ENCODE assay signal across 1 cellular context in the genomic region with DNA sequence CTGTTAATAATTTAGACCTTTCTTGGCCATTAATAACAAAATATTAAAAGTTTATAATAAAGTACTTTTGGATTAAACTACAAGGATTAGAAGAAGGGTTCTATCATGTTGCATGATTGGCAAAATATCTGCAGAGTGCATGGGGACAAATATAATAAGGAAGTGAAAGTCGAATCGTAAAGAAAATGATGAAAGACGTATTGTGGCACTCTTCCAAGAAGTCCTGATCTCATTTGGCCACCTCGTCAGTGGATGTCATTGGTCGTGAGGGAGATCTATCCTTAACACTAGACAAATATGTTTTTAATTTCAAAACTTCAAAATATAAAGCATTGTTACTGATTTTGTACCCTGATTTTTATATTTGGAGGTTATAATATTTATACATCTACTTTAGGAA.
A peak's percentile ranks its signal among the peaks of the same experiment; 100 is the strongest.
TF ChIP-seq lines count a peak whose summit lies in the region.

No MANE protein-coding gene starts in this region.

TF ChIP-seq in K562, 482 proteins besides CTCF, POLR2A, EP300 and RAD21 (continued from another document):
- TF ChIP-seq, protein P1, sequence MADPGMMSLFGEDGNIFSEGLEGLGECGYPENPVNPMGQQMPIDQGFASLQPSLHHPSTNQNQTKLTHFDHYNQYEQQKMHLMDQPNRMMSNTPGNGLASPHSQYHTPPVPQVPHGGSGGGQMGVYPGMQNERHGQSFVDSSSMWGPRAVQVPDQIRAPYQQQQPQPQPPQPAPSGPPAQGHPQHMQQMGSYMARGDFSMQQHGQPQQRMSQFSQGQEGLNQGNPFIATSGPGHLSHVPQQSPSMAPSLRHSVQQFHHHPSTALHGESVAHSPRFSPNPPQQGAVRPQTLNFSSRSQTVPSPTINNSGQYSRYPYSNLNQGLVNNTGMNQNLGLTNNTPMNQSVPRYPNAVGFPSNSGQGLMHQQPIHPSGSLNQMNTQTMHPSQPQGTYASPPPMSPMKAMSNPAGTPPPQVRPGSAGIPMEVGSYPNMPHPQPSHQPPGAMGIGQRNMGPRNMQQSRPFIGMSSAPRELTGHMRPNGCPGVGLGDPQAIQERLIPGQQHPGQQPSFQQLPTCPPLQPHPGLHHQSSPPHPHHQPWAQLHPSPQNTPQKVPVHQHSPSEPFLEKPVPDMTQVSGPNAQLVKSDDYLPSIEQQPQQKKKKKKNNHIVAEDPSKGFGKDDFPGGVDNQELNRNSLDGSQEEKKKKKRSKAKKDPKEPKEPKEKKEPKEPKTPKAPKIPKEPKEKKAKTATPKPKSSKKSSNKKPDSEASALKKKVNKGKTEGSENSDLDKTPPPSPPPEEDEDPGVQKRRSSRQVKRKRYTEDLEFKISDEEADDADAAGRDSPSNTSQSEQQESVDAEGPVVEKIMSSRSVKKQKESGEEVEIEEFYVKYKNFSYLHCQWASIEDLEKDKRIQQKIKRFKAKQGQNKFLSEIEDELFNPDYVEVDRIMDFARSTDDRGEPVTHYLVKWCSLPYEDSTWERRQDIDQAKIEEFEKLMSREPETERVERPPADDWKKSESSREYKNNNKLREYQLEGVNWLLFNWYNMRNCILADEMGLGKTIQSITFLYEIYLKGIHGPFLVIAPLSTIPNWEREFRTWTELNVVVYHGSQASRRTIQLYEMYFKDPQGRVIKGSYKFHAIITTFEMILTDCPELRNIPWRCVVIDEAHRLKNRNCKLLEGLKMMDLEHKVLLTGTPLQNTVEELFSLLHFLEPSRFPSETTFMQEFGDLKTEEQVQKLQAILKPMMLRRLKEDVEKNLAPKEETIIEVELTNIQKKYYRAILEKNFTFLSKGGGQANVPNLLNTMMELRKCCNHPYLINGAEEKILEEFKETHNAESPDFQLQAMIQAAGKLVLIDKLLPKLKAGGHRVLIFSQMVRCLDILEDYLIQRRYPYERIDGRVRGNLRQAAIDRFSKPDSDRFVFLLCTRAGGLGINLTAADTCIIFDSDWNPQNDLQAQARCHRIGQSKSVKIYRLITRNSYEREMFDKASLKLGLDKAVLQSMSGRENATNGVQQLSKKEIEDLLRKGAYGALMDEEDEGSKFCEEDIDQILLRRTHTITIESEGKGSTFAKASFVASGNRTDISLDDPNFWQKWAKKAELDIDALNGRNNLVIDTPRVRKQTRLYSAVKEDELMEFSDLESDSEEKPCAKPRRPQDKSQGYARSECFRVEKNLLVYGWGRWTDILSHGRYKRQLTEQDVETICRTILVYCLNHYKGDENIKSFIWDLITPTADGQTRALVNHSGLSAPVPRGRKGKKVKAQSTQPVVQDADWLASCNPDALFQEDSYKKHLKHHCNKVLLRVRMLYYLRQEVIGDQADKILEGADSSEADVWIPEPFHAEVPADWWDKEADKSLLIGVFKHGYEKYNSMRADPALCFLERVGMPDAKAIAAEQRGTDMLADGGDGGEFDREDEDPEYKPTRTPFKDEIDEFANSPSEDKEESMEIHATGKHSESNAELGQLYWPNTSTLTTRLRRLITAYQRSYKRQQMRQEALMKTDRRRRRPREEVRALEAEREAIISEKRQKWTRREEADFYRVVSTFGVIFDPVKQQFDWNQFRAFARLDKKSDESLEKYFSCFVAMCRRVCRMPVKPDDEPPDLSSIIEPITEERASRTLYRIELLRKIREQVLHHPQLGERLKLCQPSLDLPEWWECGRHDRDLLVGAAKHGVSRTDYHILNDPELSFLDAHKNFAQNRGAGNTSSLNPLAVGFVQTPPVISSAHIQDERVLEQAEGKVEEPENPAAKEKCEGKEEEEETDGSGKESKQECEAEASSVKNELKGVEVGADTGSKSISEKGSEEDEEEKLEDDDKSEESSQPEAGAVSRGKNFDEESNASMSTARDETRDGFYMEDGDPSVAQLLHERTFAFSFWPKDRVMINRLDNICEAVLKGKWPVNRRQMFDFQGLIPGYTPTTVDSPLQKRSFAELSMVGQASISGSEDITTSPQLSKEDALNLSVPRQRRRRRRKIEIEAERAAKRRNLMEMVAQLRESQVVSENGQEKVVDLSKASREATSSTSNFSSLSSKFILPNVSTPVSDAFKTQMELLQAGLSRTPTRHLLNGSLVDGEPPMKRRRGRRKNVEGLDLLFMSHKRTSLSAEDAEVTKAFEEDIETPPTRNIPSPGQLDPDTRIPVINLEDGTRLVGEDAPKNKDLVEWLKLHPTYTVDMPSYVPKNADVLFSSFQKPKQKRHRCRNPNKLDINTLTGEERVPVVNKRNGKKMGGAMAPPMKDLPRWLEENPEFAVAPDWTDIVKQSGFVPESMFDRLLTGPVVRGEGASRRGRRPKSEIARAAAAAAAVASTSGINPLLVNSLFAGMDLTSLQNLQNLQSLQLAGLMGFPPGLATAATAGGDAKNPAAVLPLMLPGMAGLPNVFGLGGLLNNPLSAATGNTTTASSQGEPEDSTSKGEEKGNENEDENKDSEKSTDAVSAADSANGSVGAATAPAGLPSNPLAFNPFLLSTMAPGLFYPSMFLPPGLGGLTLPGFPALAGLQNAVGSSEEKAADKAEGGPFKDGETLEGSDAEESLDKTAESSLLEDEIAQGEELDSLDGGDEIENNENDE (IDR thresholded peaks at IDR 0.05; ENCODE audit: low read depth, low read length) = no peak
- TF ChIP-seq TEAD2 (tag; IDR thresholded peaks at IDR 0.05) (no peak), PRDM10 (IDR thresholded peaks at IDR 0.05; ENCODE audit: partially characterized antibody) (no peak), ZBTB43 (CRISPR knock-in tag; IDR thresholded peaks at IDR 0.05) (no peak), U2AF2 (optimal IDR thresholded peaks at IDR 0.05; ENCODE audit: low read depth, low read length) (no peak), RBM34 (IDR thresholded peaks at IDR 0.05; ENCODE audit: borderline replicate concordance, insufficient read depth, low read length) (no peak), MITF (IDR thresholded peaks at IDR 0.05) (no peak), NRF1 (conservative IDR thresholded peaks at IDR 0.05 in 1 of 2, IDR thresholded peaks at IDR 0.05 in 1 of 2) (no peak), ZNF316 (IDR thresholded peaks at IDR 0.05) (no peak), SP1 (CRISPR knock-in tag; IDR thresholded peaks at IDR 0.05) (no peak), YY1 (IDR thresholded peaks at IDR 0.05; ENCODE audit: borderline replicate concordance in 1 of 3, control insufficient read depth in 1 of 3, extremely low read depth in 1 of 3, insufficient read depth in 3 of 3, insufficient read length in 1 of 3, insufficient replicate concordance in 2 of 3, low read depth in 1 of 3, low read length in 2 of 3) (no peak), SRF (CRISPR knock-in tag; IDR thresholded peaks at IDR 0.05) (no peak), EHMT2 (IDR thresholded peaks at IDR 0.05) (no peak), NFIC (IDR thresholded peaks at IDR 0.05) (peak; percentile 73), SPI1 (IDR thresholded peaks at IDR 0.05; ENCODE audit: borderline replicate concordance, low read depth, low read length) (peak; percentile 46; the same call in 1 of the 2 replicates), CBX5 (IDR thresholded peaks at IDR 0.05; ENCODE audit: borderline replicate concordance, low read depth) (no peak), RNF2 (IDR thresholded peaks at IDR 0.05) (no peak), PHF21A (IDR thresholded peaks at IDR 0.05; ENCODE audit: borderline replicate concordance, low read depth) (no peak), NCOA1 (IDR thresholded peaks at IDR 0.05; ENCODE audit: low read depth) (no peak), CBX2 (IDR thresholded peaks at IDR 0.05; ENCODE audit: insufficient read depth, low read length, poor library complexity, severe bottlenecking) (no peak), ZKSCAN3 (CRISPR knock-in tag; IDR thresholded peaks at IDR 0.05) (no peak), MEIS2 (IDR thresholded peaks at IDR 0.05; ENCODE audit: partially characterized antibody) (peak; percentile 54), HCFC1 (IDR thresholded peaks at IDR 0.05; ENCODE audit: low read depth, low read length) (no peak), PHF20 (IDR thresholded peaks at IDR 0.05; ENCODE audit: partially characterized antibody) (no peak), GABPA (tag; conservative IDR thresholded peaks at IDR 0.05; ENCODE audit: low read depth) (no peak)
- TF ChIP-seq, protein P2, sequence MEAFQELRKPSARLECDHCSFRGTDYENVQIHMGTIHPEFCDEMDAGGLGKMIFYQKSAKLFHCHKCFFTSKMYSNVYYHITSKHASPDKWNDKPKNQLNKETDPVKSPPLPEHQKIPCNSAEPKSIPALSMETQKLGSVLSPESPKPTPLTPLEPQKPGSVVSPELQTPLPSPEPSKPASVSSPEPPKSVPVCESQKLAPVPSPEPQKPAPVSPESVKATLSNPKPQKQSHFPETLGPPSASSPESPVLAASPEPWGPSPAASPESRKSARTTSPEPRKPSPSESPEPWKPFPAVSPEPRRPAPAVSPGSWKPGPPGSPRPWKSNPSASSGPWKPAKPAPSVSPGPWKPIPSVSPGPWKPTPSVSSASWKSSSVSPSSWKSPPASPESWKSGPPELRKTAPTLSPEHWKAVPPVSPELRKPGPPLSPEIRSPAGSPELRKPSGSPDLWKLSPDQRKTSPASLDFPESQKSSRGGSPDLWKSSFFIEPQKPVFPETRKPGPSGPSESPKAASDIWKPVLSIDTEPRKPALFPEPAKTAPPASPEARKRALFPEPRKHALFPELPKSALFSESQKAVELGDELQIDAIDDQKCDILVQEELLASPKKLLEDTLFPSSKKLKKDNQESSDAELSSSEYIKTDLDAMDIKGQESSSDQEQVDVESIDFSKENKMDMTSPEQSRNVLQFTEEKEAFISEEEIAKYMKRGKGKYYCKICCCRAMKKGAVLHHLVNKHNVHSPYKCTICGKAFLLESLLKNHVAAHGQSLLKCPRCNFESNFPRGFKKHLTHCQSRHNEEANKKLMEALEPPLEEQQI (IDR thresholded peaks at IDR 0.05) = 0 out of 2 replicates have a peak, but pooled peaks have one; percentile 36
- TF ChIP-seq, protein P3, sequence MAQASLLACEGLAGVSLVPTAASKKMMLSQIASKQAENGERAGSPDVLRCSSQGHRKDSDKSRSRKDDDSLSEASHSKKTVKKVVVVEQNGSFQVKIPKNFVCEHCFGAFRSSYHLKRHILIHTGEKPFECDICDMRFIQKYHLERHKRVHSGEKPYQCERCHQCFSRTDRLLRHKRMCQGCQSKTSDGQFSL (CRISPR knock-in tag; IDR thresholded peaks at IDR 0.05) = no peak
- TF ChIP-seq, protein P3 (tag; IDR thresholded peaks at IDR 0.05) = no peak
- TF ChIP-seq, protein P4, sequence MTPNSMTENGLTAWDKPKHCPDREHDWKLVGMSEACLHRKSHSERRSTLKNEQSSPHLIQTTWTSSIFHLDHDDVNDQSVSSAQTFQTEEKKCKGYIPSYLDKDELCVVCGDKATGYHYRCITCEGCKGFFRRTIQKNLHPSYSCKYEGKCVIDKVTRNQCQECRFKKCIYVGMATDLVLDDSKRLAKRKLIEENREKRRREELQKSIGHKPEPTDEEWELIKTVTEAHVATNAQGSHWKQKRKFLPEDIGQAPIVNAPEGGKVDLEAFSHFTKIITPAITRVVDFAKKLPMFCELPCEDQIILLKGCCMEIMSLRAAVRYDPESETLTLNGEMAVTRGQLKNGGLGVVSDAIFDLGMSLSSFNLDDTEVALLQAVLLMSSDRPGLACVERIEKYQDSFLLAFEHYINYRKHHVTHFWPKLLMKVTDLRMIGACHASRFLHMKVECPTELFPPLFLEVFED (CRISPR knock-in tag; conservative IDR thresholded peaks at IDR 0.05) = no peak
- TF ChIP-seq, protein P5, sequence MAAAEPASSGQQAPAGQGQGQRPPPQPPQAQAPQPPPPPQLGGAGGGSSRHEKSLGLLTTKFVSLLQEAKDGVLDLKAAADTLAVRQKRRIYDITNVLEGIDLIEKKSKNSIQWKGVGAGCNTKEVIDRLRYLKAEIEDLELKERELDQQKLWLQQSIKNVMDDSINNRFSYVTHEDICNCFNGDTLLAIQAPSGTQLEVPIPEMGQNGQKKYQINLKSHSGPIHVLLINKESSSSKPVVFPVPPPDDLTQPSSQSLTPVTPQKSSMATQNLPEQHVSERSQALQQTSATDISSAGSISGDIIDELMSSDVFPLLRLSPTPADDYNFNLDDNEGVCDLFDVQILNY (CRISPR knock-in tag; IDR thresholded peaks at IDR 0.05) = no peak
